9 cellular contexts compared by ENCODE assay signal in the genomic region with DNA sequence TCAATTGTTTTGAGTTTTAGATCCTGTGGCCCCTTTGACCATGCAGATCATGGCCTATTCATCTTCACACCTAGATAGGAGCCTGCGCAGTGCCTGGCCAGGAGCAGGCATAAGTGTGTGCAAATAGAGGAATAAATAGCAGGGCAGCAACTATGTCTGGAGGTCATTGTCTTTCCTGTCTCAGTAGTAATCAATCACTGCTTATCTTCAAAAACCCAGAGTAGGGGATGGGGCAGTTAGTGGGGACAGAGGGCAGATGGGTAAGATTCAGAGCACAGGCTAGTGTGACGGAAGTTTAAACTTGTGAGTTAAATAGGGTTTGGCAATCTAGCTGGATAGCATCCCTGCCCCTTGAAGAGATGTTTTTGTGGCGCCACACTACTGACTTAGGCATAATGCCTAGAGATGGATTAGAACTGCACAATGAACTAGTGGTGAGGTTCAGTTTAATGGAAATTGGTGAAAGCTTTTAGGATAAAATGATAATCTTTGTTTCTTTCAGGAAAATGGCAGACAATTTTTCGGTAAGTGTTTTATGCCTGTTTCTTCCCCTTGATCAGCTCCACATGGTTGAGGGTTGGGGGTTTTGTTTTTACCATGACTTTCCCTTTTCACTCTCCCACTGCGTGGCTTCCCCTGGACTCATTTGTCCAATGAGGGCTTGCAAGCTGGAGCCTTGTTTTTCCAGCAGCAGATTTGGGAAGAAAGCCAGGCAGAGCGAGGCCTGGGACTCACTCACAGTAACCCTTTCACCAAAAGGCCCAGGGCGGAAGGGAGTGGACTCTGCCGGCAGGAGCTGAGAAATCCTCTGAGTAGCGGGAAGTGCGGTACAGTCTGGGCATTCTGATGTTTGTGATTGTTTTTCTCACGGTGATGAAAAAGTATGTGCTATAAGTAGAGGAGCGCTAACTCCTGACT. TPM values are rescaled to one million over a fixed set of nuclear protein-coding genes. Genes with fewer than 3 reads are reported as not detected.
DNase-seq lines count a peak whose midpoint lies in the region; ATAC-seq, FAIRE-seq and TF ChIP-seq lines count a peak whose summit lies in the region.
"Had no signal": no experiment of that assay in that cellular context is flagged by ENCODE, and none has a peak within 500 bp of the region (broad histone marks: within the 10 kb centered on the region; RNA-seq: fewer than 3 reads in every experiment).

No MANE protein-coding gene starts in this region.

- DNase-seq in AG04450 (ENCODE audit: low read depth, low spot score) = peak; percentile 71
- DNase-seq in astrocyte of the cerebellum (ENCODE audit: low read depth) = peak; percentile 89
- DNase-seq in Right ventricle myocardium superior = peak; percentile 88
- peak in 4 of 6 donors; percentile 36 to 53 (median 46) for DNase-seq in pancreas
- no peak for DNase-seq in naive thymus-derived CD8-positive, alpha-beta T cell
- DNase-seq in lower leg skin (ENCODE audit: low spot score in 2 of 2) = no peak
- DNase-seq: effector memory CD4-positive, alpha-beta T cell had no signal

- TF ChIP-seq POLR2A in lower leg skin (IDR thresholded peaks at IDR 0.05) = no peak

- in situ Hi-C loops in astrocyte of the cerebellum (cut with HindIII; ENCODE audit: low sequenced_read_pairs) = no loop called here

- no peak overlapping the region for H3K4me3 Mint-ChIP-seq in naive thymus-derived CD8-positive, alpha-beta T cell

- peak overlapping the region; percentile 32 for H3K27ac ChIP-seq in AG04450 (ENCODE audit: low read depth, low read length)
- peak overlapping the region in 2 of 4 donors; percentile 29 to 31 for H3K27ac ChIP-seq in pancreas

- H3K27me3 Mint-ChIP-seq in naive thymus-derived CD8-positive, alpha-beta T cell = peaks cover 0 to 8% (median 2%) of the 10 kb centered on the region in 5 donors

- no peak overlapping the region for H3K27ac Mint-ChIP-seq in naive thymus-derived CD8-positive, alpha-beta T cell

- CTCF ChIA-PET in AG04450 (lab: Charles Lee) = interaction anchor here (0.7 to 2.1 kb wide), 6 partner anchors 9 to 47 kb away, joined by 3 to 13 read pairs (median 4); no protein-coding TSS in a partner anchor

- H3K27me3 ChIP-seq in AG04450 (ENCODE audit: control insufficient read depth, insufficient read depth, low read length) (no peaks in the 10 kb centered on the region), pancreas (no peaks in the 10 kb centered on the region)

- peak; percentile 88 for ATAC-seq in Right ventricle myocardium superior (ENCODE audit: poor library complexity)
- ATAC-seq in pancreas = peak; percentile 29 to 66 (median 62)
- ATAC-seq in GM18870 (IDR thresholded peaks at IDR 0.05; ENCODE audit: unreplicated experiment) = no peak
- no peak for ATAC-seq in naive thymus-derived CD8-positive, alpha-beta T cell
- ATAC-seq in HG03442 (IDR thresholded peaks at IDR 0.05; ENCODE audit: unreplicated experiment) = no peak

- WGBS in pancreas, 2 donors = 63 to 64% methylated on average over 12 of the region's 12 CpGs
- 30 to 37% methylated on average over 12 of the region's 12 CpGs for WGBS in lower leg skin, 2 donors

- peak overlapping the region; percentile 33 for H3K4me3 ChIP-seq in AG04450 (ENCODE audit: low read depth, low read length)
- no peak overlapping the region for H3K4me3 ChIP-seq in astrocyte of the cerebellum (ENCODE audit: low read depth, low read length)
- no peak overlapping the region for H3K4me3 ChIP-seq in pancreas
- no peak overlapping the region for H3K4me3 ChIP-seq in lower leg skin (ENCODE audit: low read depth, poor library complexity, severe bottlenecking)

- 0 out of 2 replicates have a peak, but pooled peaks have one; percentile 7 for TF ChIP-seq CTCF in AG04450 (IDR thresholded peaks at IDR 0.05; ENCODE audit: low read depth, low read length)
- peak; percentile 25 for TF ChIP-seq CTCF in astrocyte of the cerebellum (IDR thresholded peaks at IDR 0.05; ENCODE audit: low read depth, low read length, missing control alignments)
- TF ChIP-seq CTCF in pancreas (IDR thresholded peaks at IDR 0.05) = no peak
- TF ChIP-seq CTCF in lower leg skin (IDR thresholded peaks at IDR 0.05) = no peak

- no peaks in the 10 kb centered on the region for H3K9me3 Mint-ChIP-seq in naive thymus-derived CD8-positive, alpha-beta T cell

- H3K4me1 Mint-ChIP-seq in naive thymus-derived CD8-positive, alpha-beta T cell = peaks cover 0 to 1% (median 0%) of the 10 kb centered on the region in 4 donors

- H3K4me1 ChIP-seq in pancreas = peaks cover 0 to 8% (median 3%) of the 10 kb centered on the region in 3 donors

- POLR2A ChIA-PET in AG04450 (lab: Yijun Ruan, JAX) = interaction anchor here (0.7 to 1.2 kb wide), 5 partner anchors 8 to 86 kb away, joined by 3 to 4 read pairs (median 4); a partner anchor contains a TSS
- POLR2A ChIA-PET in naive thymus-derived CD8-positive, alpha-beta T cell (lab: Charles Lee) = no interaction called here

- FAIRE-seq in pancreas (lab: Jason Lieb, UNC) = no peak

- H3K36me3 ChIP-seq in pancreas = peaks cover 0 to 18% (median 0%) of the 10 kb centered on the region in 3 donors

- H3K9me3 ChIP-seq in AG04450 (ENCODE audit: control insufficient read depth, insufficient read depth, low read length) (no peaks in the 10 kb centered on the region), pancreas (no peaks in the 10 kb centered on the region)

- intact Hi-C loops in Right ventricle myocardium superior (cut with DNase I) (no loop called here), pancreas (cut with DNase I) (no loop called here), lower leg skin (cut with DNase I; ENCODE audit: low total_unique reads) (loop anchor here (10.0 kb wide), 1 partner anchor 52 kb away; no protein-coding TSS in a partner anchor)

- no peaks in the 10 kb centered on the region for H3K36me3 Mint-ChIP-seq in naive thymus-derived CD8-positive, alpha-beta T cell

RNA-seq across cellular contexts. Expression of a gene that starts 8.1 kb away (rescaled TPM):
- polyA plus RNA-seq in AG04450 (2011; rRNA removed) (303 and 383 TPM in 2 replicates), pancreas (10 to 100 TPM; 53.1 to 74.7 TPM)
- 113 and 122 TPM in 2 replicates for polyA minus RNA-seq in AG04450 (2011; rRNA and poly(A)+ RNA removed)
- total RNA-seq in Right ventricle myocardium superior (246 TPM), pancreas (10 to 100 TPM; 22.6 to 77.8 (median 40.6) TPM), lower leg skin (100 to 1,000 TPM; 755 to 857 (median 826) TPM)
- 1 to 10 TPM; 6.9 to 7.2 TPM for total RNA-seq in naive thymus-derived CD8-positive, alpha-beta T cell
- polyA plus RNA-seq in naive thymus-derived CD8-positive, alpha-beta T cell = 1 to 10 TPM in 1 of 3 donors, under 1 TPM in 2; 0.18 to 5.8 (median 0.78) TPM

RNA-seq across cellular contexts. Expression of a gene that starts 54.3 kb away (rescaled TPM):
- polyA plus RNA-seq in AG04450 (2011; rRNA removed) (9.0 and 16.4 TPM in 2 replicates), pancreas (not detected)
- polyA minus RNA-seq in AG04450 (2011; rRNA and poly(A)+ RNA removed) = 4.8 and 8.3 TPM in 2 replicates
- total RNA-seq in Right ventricle myocardium superior (0.27 TPM), pancreas (under 1 TPM in 4 of 6 donors, not detected in 2; 0.12 to 0.90 (median 0.47) TPM), lower leg skin (1 to 10 TPM in 2 of 4 donors, under 1 TPM in 2; 0.53 to 2.4 (median 1.1) TPM)
- not detected for total RNA-seq in naive thymus-derived CD8-positive, alpha-beta T cell
- polyA plus RNA-seq in naive thymus-derived CD8-positive, alpha-beta T cell = not detected

Comparison
In these comparisons a context has a peak if more than half of its experiments do, and no peak if none do; other contexts are left out.
1. DNase-seq: peak in AG04450 (single experiment), astrocyte of the cerebellum (single experiment), Right ventricle myocardium superior (single experiment) and pancreas (4 of 6); none in naive thymus-derived CD8-positive, alpha-beta T cell (0 of 10) and lower leg skin (0 of 2).
2. CTCF ChIP-seq: peak in AG04450 (single experiment) and astrocyte of the cerebellum (single experiment); none in pancreas (0 of 4) and lower leg skin (0 of 3).
3. ATAC-seq: peak in Right ventricle myocardium superior (single experiment) and pancreas (4 of 4); none in GM18870 (single experiment), naive thymus-derived CD8-positive, alpha-beta T cell (0 of 2) and HG03442 (single experiment).